1 cellular context compared by ENCODE assay signal in the genomic region with DNA sequence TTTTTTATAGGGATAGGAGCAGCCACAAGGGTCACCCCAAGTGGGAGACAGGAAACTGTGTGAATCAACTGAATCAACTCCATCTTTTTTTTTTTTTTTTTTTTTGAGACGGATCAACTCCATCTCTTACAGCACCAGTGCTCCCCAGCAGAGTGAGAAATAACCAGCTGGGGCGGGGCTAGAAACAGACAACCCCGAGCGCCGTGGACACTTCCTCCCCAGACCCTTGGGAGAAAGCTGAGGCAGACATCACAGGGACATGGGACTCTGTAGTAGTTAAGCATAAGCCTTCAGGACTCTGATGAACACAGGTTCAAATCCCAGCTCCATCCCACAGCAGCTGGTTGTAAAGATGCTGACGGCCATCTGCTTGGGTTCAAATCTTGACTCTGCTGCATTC.
TF ChIP-seq lines count a peak whose summit lies in the region.

No MANE protein-coding gene starts in this region.

TF ChIP-seq in IMR-90, 13 proteins besides CTCF, POLR2A, EP300 and RAD21 (continued from another document):
- TF ChIP-seq, protein P1, sequence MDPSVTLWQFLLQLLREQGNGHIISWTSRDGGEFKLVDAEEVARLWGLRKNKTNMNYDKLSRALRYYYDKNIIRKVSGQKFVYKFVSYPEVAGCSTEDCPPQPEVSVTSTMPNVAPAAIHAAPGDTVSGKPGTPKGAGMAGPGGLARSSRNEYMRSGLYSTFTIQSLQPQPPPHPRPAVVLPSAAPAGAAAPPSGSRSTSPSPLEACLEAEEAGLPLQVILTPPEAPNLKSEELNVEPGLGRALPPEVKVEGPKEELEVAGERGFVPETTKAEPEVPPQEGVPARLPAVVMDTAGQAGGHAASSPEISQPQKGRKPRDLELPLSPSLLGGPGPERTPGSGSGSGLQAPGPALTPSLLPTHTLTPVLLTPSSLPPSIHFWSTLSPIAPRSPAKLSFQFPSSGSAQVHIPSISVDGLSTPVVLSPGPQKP (IDR thresholded peaks at IDR 0.05; ENCODE audit: borderline replicate concordance, low read depth, low read length), result no peak
- TF ChIP-seq CEBPB (IDR thresholded peaks at IDR 0.05; ENCODE audit: low read depth, low read length) (no peak), MAZ (IDR thresholded peaks at IDR 0.05; ENCODE audit: borderline replicate concordance, low read depth, low read length) (no peak), RFX5 (IDR thresholded peaks at IDR 0.05; ENCODE audit: low read depth, low read length) (no peak)
TF ChIP-seq in IMR-90: peak in this region for 0.
